In genomic region chr9:38227656-38228055, GRCh38 we compare ENCODE assay signal across 8 cellular contexts.
DNase-seq lines count a peak whose midpoint lies in the region; ATAC-seq and TF ChIP-seq lines count a peak whose summit lies in the region.

No MANE protein-coding gene starts in this region.

- H3K27me3 Mint-ChIP-seq in CD4-positive, CD25-positive, alpha-beta regulatory T cell: peaks cover 21% of the 10 kb centered on the region

- no peak overlapping the region for H3K27ac Mint-ChIP-seq in CD4-positive, CD25-positive, alpha-beta regulatory T cell

- no peak overlapping the region for H3K27ac ChIP-seq in CD4-positive, CD25-positive, alpha-beta regulatory T cell (ENCODE audit: insufficient read depth, low read length, poor library complexity, severe bottlenecking)

- H3K4me1 ChIP-seq in CD4-positive, CD25-positive, alpha-beta regulatory T cell (ENCODE audit: control insufficient read depth, insufficient read depth, low read length, poor library complexity, severe bottlenecking): peaks cover 8% of the 10 kb centered on the region

- no peaks in the 10 kb centered on the region for H3K9me3 Mint-ChIP-seq in CD4-positive, CD25-positive, alpha-beta regulatory T cell

- peaks cover 0 to 19% (median 4%) of the 10 kb centered on the region in 4 donors for H3K4me1 Mint-ChIP-seq in CD4-positive, CD25-positive, alpha-beta regulatory T cell

- DNase-seq in CD4-positive, CD25-positive, alpha-beta regulatory T cell: peak in 2 of 3 donors; percentile 10 to 13
- DNase-seq in HS-5 (ENCODE audit: low read depth) (peak; percentile 9), glomerular visceral epithelial cell (ENCODE audit: extremely low spot score) (peak; percentile 53), hippocampal formation (lab: John Stamatoyannopoulos, UW) (no peak), LoVo (ENCODE audit: low spot score) (no peak), nucleus accumbens (lab: John Stamatoyannopoulos, UW) (no peak)

- peak overlapping the region; percentile 19 for H3K4me3 ChIP-seq in CD4-positive, CD25-positive, alpha-beta regulatory T cell (ENCODE audit: low read depth, low read length)

- peak overlapping the region in 3 of 4 donors; percentile 19 to 78 (median 65) for H3K4me3 Mint-ChIP-seq in CD4-positive, CD25-positive, alpha-beta regulatory T cell

- no peaks in the 10 kb centered on the region for H3K9me3 ChIP-seq in CD4-positive, CD25-positive, alpha-beta regulatory T cell (ENCODE audit: control insufficient read depth in 2 of 2, low read length in 2 of 2)

- ATAC-seq in CD4-positive, CD25-positive, alpha-beta regulatory T cell (ENCODE audit: low read depth in 2 of 2): no peak
- ATAC-seq in SK-N-SH treated with all-trans-retinoic acid at 6 μM for 48 hours (peak; percentile 66), HG03469 (IDR thresholded peaks at IDR 0.05; ENCODE audit: unreplicated experiment) (no peak)

- H3K36me3 Mint-ChIP-seq in CD4-positive, CD25-positive, alpha-beta regulatory T cell: no peaks in the 10 kb centered on the region

- peaks cover 2% of the 10 kb centered on the region for H3K27me3 ChIP-seq in CD4-positive, CD25-positive, alpha-beta regulatory T cell (ENCODE audit: control insufficient read depth, insufficient read depth, low read length)

- H3K36me3 ChIP-seq in CD4-positive, CD25-positive, alpha-beta regulatory T cell (ENCODE audit: control insufficient read depth, insufficient read depth, low read length): no peaks in the 10 kb centered on the region

TF ChIP-seq in SK-N-SH treated with all-trans-retinoic acid at 6 μM for 48 hours, 23 proteins besides CTCF, POLR2A, EP300 and RAD21:
- no peak for TF ChIP-seq SNAI2 (CRISPR knock-in tag; IDR thresholded peaks at IDR 0.05)
- TF ChIP-seq ZNF565 (CRISPR knock-in tag; conservative IDR thresholded peaks at IDR 0.05; ENCODE audit: low read depth): no peak
- TF ChIP-seq ZFP3 (CRISPR knock-in tag; IDR thresholded peaks at IDR 0.05): no peak
- TF ChIP-seq PPARA (CRISPR knock-in tag; IDR thresholded peaks at IDR 0.05; ENCODE audit: borderline replicate concordance): no peak
- no peak for TF ChIP-seq OSR1 (CRISPR knock-in tag; IDR thresholded peaks at IDR 0.05)
TF ChIP-seq in SK-N-SH treated with all-trans-retinoic acid at 6 μM for 48 hours: peak in this region for 0.

Comparison
In these comparisons a context has a peak if more than half of its experiments do, and no peak if none do; other contexts are left out.
1. DNase-seq: peak in CD4-positive, CD25-positive, alpha-beta regulatory T cell (2 of 3), HS-5 (single experiment) and glomerular visceral epithelial cell (single experiment); none in hippocampal formation (0 of 2), LoVo (single experiment) and nucleus accumbens (0 of 56).